29 cellular contexts compared by ENCODE assay signal in genomic region chr19:28312269-28312668, GRCh38.
"Had no signal": no experiment of that assay in that cellular context is flagged by ENCODE, and none has a peak within 500 bp of the region (broad histone marks: within the 10 kb centered on the region; RNA-seq: fewer than 3 reads in every experiment).

No MANE protein-coding gene starts in this region.

- DNase-seq: colonic mucosa; cortex of kidney; dermis blood vessel endothelial cell; dorsolateral prefrontal cortex; effector CD4-positive, alpha-beta T cell; effector CD8-positive, alpha-beta T cell; effector memory CD4-positive, alpha-beta T cell; effector memory CD8-positive, alpha-beta T cell; endodermal cell; erythroblast; esophagus squamous epithelium; foreskin fibroblast; foreskin keratinocyte; foreskin melanocyte; gastrocnemius medialis; glutamatergic neuron; head of caudate nucleus; heart left ventricle; heart right ventricle had no signal

- H3K9me3 Mint-ChIP-seq: dendritic cell treated with granulocyte-macrophage colony-stimulating factor and Interleukin-4, amounts not matched to agents 40 ng/mL and 50 ng/mL, for 4 days; endodermal cell had no signal

- FAIRE-seq: colon, endometrium, endothelial cell of umbilical vein, frontal cortex had no signal

- H3K9me3 ChIP-seq: colonic mucosa, esophagus muscularis mucosa, gastrocnemius medialis, gastroesophageal sphincter, heart left ventricle, heart right ventricle had no signal

- H3K4me3 ChIP-seq: colonic mucosa, coronary artery, dorsolateral prefrontal cortex, esophagus muscularis mucosa, esophagus squamous epithelium, gastrocnemius medialis, gastroesophageal sphincter, heart left ventricle, heart right ventricle had no signal

- H3K4me1 ChIP-seq: colonic mucosa, esophagus muscularis mucosa, foreskin keratinocyte, gastrocnemius medialis, gastroesophageal sphincter had no signal

- H3K36me3 ChIP-seq: colonic mucosa, esophagus muscularis mucosa, esophagus squamous epithelium, gastrocnemius medialis, gastroesophageal sphincter, heart left ventricle, heart right ventricle had no signal

- H3K27me3 ChIP-seq: colonic mucosa, esophagus muscularis mucosa, esophagus squamous epithelium, foreskin keratinocyte, gastrocnemius medialis, gastroesophageal sphincter, heart left ventricle, heart right ventricle had no signal

- H3K4me3 Mint-ChIP-seq: dendritic cell treated with granulocyte-macrophage colony-stimulating factor and Interleukin-4, amounts not matched to agents 40 ng/mL and 50 ng/mL, for 4 days; effector memory CD8-positive, alpha-beta T cell; endodermal cell had no signal

- ATAC-seq: effector memory CD8-positive, alpha-beta T cell; esophagus mucosa; foreskin keratinocyte; gastrocnemius medialis; gastroesophageal sphincter; heart left ventricle; heart right ventricle had no signal

- H3K27ac ChIP-seq: colonic mucosa, coronary artery, dorsolateral prefrontal cortex, epithelial cell of prostate, esophagus muscularis mucosa, esophagus squamous epithelium, foreskin keratinocyte, gastrocnemius medialis, gastroesophageal sphincter had no signal

- H3K27ac Mint-ChIP-seq: dendritic cell treated with granulocyte-macrophage colony-stimulating factor and Interleukin-4, amounts not matched to agents 40 ng/mL and 50 ng/mL, for 4 days; effector memory CD8-positive, alpha-beta T cell; endodermal cell had no signal

- H3K27me3 Mint-ChIP-seq: dendritic cell treated with granulocyte-macrophage colony-stimulating factor and Interleukin-4, amounts not matched to agents 40 ng/mL and 50 ng/mL, for 4 days had no signal
